In the genomic region with DNA sequence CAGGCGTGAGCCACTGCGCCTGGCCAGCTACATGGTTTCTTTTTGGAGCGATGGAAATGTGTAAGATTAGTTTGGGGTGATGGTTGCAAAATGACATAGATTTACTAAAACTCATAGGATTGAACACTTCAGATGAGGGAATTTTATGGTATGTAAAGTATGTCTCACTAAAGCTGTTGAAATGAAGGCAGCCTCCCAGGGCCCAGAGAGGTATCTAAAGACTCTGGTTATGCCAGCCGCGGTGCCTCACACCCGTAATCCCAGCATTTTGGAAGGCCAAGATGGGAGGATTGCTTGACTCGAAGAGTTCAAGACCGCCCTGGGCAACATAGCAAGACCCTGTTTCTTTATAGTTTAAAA, we compare ENCODE assay signal across 13 cellular contexts.
"Had no signal": no experiment of that assay in that cellular context is flagged by ENCODE, and none has a peak within 500 bp of the region (broad histone marks: within the 10 kb centered on the region; RNA-seq: fewer than 3 reads in every experiment).

No MANE protein-coding gene starts in this region.

- H3K9me3 ChIP-seq: gastrocnemius medialis, heart right ventricle, thyroid gland had no signal

- H3K9ac ChIP-seq: parathyroid adenoma had no signal

- H3K27me3 ChIP-seq: gastrocnemius medialis, heart right ventricle, thyroid gland had no signal

- H3K36me3 ChIP-seq: gastrocnemius medialis, heart right ventricle, thyroid gland had no signal

- H3K4me1 ChIP-seq: parathyroid adenoma, thyroid gland had no signal

- H3K79me2 ChIP-seq: parathyroid adenoma had no signal

- H3K4me3 ChIP-seq: gastrocnemius medialis, heart right ventricle, thyroid gland had no signal

- H3K27ac ChIP-seq: gastrocnemius medialis, heart right ventricle, parathyroid adenoma, thyroid gland had no signal

- H2AFZ ChIP-seq: parathyroid adenoma had no signal

- ATAC-seq: gastrocnemius medialis; naive thymus-derived CD4-positive, alpha-beta T cell; stimulated activated effector memory CD8-positive, alpha-beta T cell treated with anti-CD3 and anti-CD28 coated beads, Interleukin-12 subunit alpha, Interleukin-12 subunit beta, amount 100 ng/mL, for 72 hours had no signal

- DNase-seq: activated CD4-positive, alpha-beta T cell treated with anti-CD3 and anti-CD28 coated beads, Interleukin-2, amount 10 ng/mL, durations not matched to agents 24 days and 14 days; activated CD4-positive, CD25-positive, alpha-beta regulatory T cell; activated naive CD4-positive, alpha-beta T cell; activated naive CD8-positive, alpha-beta T cell treated with anti-CD3 and anti-CD28 coated beads, Interleukin-2, amount 10 ng/mL, durations not matched to agents 7 days and 5 days; aorta; effector CD4-positive, alpha-beta T cell; gastrocnemius medialis; heart right ventricle; mammary epithelial cell; naive thymus-derived CD4-positive, alpha-beta T cell; thyroid gland had no signal
